ENCODE assay signal across 8 cellular contexts in the genomic region with DNA sequence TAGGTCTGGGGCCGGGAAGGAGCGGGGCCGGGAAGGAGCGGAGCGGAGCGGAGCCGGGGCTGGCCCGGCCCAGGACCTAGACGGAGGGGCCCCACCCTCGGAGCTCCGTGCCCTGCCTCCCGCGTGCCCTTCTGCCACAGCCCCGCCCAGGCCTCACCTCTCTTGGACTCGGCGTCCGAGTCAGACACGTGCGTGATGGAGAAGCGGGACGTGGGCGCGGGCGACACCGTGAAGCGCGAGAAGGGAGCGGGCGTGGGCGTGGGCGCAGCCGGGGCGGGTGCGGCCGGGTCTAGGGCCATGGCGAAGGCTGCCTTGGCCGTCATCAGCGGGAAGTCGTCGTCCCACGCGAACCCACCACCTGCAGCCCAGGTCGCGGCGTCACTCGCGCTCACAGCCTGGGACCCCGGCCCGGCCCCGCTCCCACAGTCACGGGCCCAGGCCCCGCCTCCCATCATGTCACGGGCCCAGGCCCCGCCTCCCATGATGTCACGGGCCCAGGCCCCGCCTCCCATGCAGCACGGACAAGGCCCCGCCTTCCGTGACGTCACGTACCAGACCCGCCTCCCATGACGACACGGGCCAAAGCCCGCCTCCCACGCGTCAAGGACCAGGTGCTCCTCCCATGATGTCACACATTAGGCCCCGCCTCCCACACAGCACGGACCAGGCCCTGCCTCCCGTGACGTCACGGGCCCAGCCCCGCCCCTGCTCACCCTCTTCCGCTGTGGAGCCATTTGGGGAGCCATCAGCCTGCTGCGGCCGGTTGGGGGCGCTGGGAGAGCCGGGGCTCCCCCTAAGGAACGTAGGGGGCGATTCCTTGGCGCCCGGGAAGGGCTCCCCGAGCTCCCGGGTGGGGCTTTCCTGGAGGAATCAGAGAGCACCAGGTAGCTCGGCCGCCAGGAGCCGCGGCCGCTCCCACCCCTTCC. TPM values are rescaled to one million over a fixed set of nuclear protein-coding genes. Genes with fewer than 3 reads are reported as not detected.
DNase-seq lines count a peak whose midpoint lies in the region; ATAC-seq and TF ChIP-seq lines count a peak whose summit lies in the region.

No MANE protein-coding gene starts in this region.

- no peaks in the 10 kb centered on the region for H3K9me3 Mint-ChIP-seq in activated T-cell treated with anti-CD3 and anti-CD28 coated beads, Interleukin-2, amount 50 U/mL, for 24 hours

- CTCF ChIA-PET in HEK293T (lab: Yijun Ruan, JAX): no interaction called here

- H3K4me1 ChIP-seq in NT2/D1 (ENCODE audit: insufficient read depth, insufficient read length) (peaks cover 39% of the 10 kb centered on the region), esophagus (ENCODE audit: control insufficient read depth in 2 of 2, insufficient read depth in 2 of 2, low read length in 1 of 2) (peaks cover 4 to 18% of the 10 kb centered on the region in 2 donors), mucosa of descending colon (ENCODE audit: low read depth) (peaks cover 5% of the 10 kb centered on the region)

- H3K27me3 ChIP-seq in NT2/D1 (ENCODE audit: insufficient read depth, insufficient read length): no peaks in the 10 kb centered on the region
- H3K27me3 ChIP-seq in esophagus (ENCODE audit: control insufficient read depth in 1 of 2, insufficient read depth in 2 of 2, low read length in 2 of 2): no peaks in the 10 kb centered on the region

- ATAC-seq in mucosa of descending colon (peak; percentile 70), GM18519 (IDR thresholded peaks at IDR 0.05; ENCODE audit: low FRiP score, unreplicated experiment) (no peak)

- H3K4me3 ChIP-seq in NT2/D1 (ENCODE audit: insufficient read length, low read depth): no peak overlapping the region
- peak overlapping the region; percentile 23 to 43 for H3K4me3 ChIP-seq in esophagus (ENCODE audit: low read depth in 1 of 2, low read length in 2 of 2)
- H3K4me3 ChIP-seq in mucosa of descending colon: no peak overlapping the region

- peaks cover 2% of the 10 kb centered on the region for H3K4me1 Mint-ChIP-seq in activated T-cell treated with anti-CD3 and anti-CD28 coated beads, Interleukin-2, amount 50 U/mL, for 24 hours (ENCODE audit: low read depth)

- H3K27me3 Mint-ChIP-seq in activated T-cell treated with anti-CD3 and anti-CD28 coated beads, Interleukin-2, amount 50 U/mL, for 24 hours: no peaks in the 10 kb centered on the region

- TF ChIP-seq CTCF in AG09319 (IDR thresholded peaks at IDR 0.05; ENCODE audit: low read depth, low read length) (no peak), mucosa of descending colon (IDR thresholded peaks at IDR 0.05) (no peak)

- no peaks in the 10 kb centered on the region for H3K9me3 ChIP-seq in NT2/D1 (ENCODE audit: insufficient read depth, low read length)
- H3K9me3 ChIP-seq in esophagus (ENCODE audit: control insufficient read depth in 2 of 2, insufficient read depth in 1 of 2, low read depth in 1 of 2, low read length in 1 of 2): peaks cover 0 to 5% of the 10 kb centered on the region in 2 donors
- no peaks in the 10 kb centered on the region for H3K9me3 ChIP-seq in mucosa of descending colon

- H3K27ac ChIP-seq in esophagus (ENCODE audit: low read depth in 2 of 2, low read length in 1 of 2): peak overlapping the region in 1 of 2 donors; percentile 50

- 19 to 39% methylated on average over 50 to 89 of the region's 89 CpGs for WGBS in esophagus, 2 donors

- H3K36me3 Mint-ChIP-seq in activated T-cell treated with anti-CD3 and anti-CD28 coated beads, Interleukin-2, amount 50 U/mL, for 24 hours (ENCODE audit: low read depth): no peaks in the 10 kb centered on the region

- H3K4me3 Mint-ChIP-seq in activated T-cell treated with anti-CD3 and anti-CD28 coated beads, Interleukin-2, amount 50 U/mL, for 24 hours: peak overlapping the region; percentile 36

- H3K36me3 ChIP-seq in NT2/D1 (ENCODE audit: insufficient read depth, insufficient read length, low read length): peaks cover 15% of the 10 kb centered on the region
- H3K36me3 ChIP-seq in esophagus (ENCODE audit: control insufficient read depth in 2 of 2, insufficient read depth in 2 of 2, low read length in 1 of 2): peaks cover 0 to 19% of the 10 kb centered on the region in 2 donors
- no peaks in the 10 kb centered on the region for H3K36me3 ChIP-seq in mucosa of descending colon (ENCODE audit: low read depth)

- peak; percentile 57 for DNase-seq in AG09319 (ENCODE audit: extremely low read depth, low read depth)
- peak; percentile 98 for DNase-seq in HEK293T (ENCODE audit: extremely low spot score)
- DNase-seq in NT2/D1 (ENCODE audit: low read depth, low spot score): peak; percentile 43
- peak; percentile 90 for DNase-seq in activated T-cell treated with anti-CD3 and anti-CD28 coated beads, Interleukin-2, amount 50 U/mL, for 24 hours
- peak; percentile 60 to 86 (median 80) for DNase-seq in mucosa of descending colon
- peak; percentile 53 to 65 for DNase-seq in stimulated activated CD8-positive, alpha-beta memory T cell treated with anti-CD3 and anti-CD28 coated beads, Interleukin-4, amount 100 ng/mL, for 4 hours (ENCODE audit: low read depth in 2 of 2, low spot score in 1 of 2)

- POLR2A ChIA-PET in HEK293T (lab: Yijun Ruan, JAX): interaction anchor here (2.6 kb wide), 1 partner anchor 119 kb away, joined by 9 read pairs; a partner anchor contains a TSS

- intact Hi-C loops in mucosa of descending colon (cut with DNase I, micrococcal nuclease): no loop called here

- no peak overlapping the region for H3K9ac ChIP-seq in NT2/D1 (ENCODE audit: insufficient read length, low read depth)

- peak overlapping the region; percentile 8 for H3K27ac Mint-ChIP-seq in activated T-cell treated with anti-CD3 and anti-CD28 coated beads, Interleukin-2, amount 50 U/mL, for 24 hours

TF ChIP-seq in HEK293T, 16 proteins besides CTCF, POLR2A, EP300 and RAD21:
- TF ChIP-seq FOXA1 (IDR thresholded peaks at IDR 0.05) (no peak), ARNT (IDR thresholded peaks at IDR 0.05) (no peak), FOXK2 (IDR thresholded peaks at IDR 0.05) (no peak), TARDBP (IDR thresholded peaks at IDR 0.05) (peak; percentile 84), HDGF (IDR thresholded peaks at IDR 0.05; ENCODE audit: borderline replicate concordance) (0 out of 2 replicates have a peak, but pooled peaks have one; percentile 56), NFRKB (IDR thresholded peaks at IDR 0.05) (no peak), SP1 (IDR thresholded peaks at IDR 0.05) (peak; percentile 92), SUZ12 (IDR thresholded peaks at IDR 0.05) (no peak)
TF ChIP-seq in HEK293T: peak in this region for 3.

RNA-seq across cellular contexts. Expression of a gene that starts 45.8 kb away (rescaled TPM):
- polyA plus RNA-seq in esophagus: not detected
- not detected for total RNA-seq in mucosa of descending colon

RNA-seq across cellular contexts. Expression of a gene that starts 46.5 kb away (rescaled TPM):
- polyA plus RNA-seq in esophagus: 1 to 10 TPM; 1.1 to 1.2 TPM
- 10 to 100 TPM in 2 of 3 donors, 1 to 10 TPM in 1; 9.9 to 23.8 (median 15.6) TPM for total RNA-seq in mucosa of descending colon

Comparison
In these comparisons a context has a peak if more than half of its experiments do, and no peak if none do; other contexts are left out.
1. DNase-seq: peak in every context shown above with its lines; median percentile 98 in HEK293T; 90 in activated T-cell treated with anti-CD3 and anti-CD28 coated beads, Interleukin-2, amount 50 U/mL, for 24 hours; 80 in mucosa of descending colon; 59 in stimulated activated CD8-positive, alpha-beta memory T cell treated with anti-CD3 and anti-CD28 coated beads, Interleukin-4, amount 100 ng/mL, for 4 hours; 57 in AG09319; 43 in NT2/D1.
2. H3K4me3 ChIP-seq: peak in esophagus (2 of 2); none in NT2/D1 (single experiment) and mucosa of descending colon (single experiment).